26 cellular contexts compared by ENCODE assay signal in the genomic region with DNA sequence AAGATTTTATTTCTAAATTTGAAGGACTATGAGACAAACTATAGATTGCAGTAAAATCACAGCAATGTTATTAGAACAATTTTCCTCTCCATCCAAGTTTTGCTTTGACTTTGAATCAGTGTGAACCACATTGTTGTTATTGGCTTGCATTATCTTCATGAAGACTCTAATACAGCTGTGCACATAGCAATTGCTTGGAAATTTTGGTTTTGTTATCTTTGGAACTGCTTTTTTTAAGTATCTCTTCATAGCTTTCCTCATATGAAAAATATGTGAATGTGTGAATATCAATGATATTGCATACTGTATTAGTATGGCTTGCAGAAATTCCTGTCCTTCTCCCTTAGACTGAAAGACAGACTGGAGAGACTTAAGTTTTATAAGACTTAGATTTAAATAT.
A peak's percentile ranks its signal among the peaks of the same experiment; 100 is the strongest.
DNase-seq lines count a peak whose midpoint lies in the region; ATAC-seq lines count a peak whose summit lies in the region.
"Had no signal": no experiment of that assay in that cellular context is flagged by ENCODE, and none has a peak within 500 bp of the region (broad histone marks: within the 10 kb centered on the region; RNA-seq: fewer than 3 reads in every experiment).

No MANE protein-coding gene starts in this region.

- ATAC-seq in HG03135 (IDR thresholded peaks at IDR 0.05; ENCODE audit: unreplicated experiment) (no peak), GM21619 (IDR thresholded peaks at IDR 0.05; ENCODE audit: unreplicated experiment) (no peak)
- ATAC-seq: GM12878, PC-3 had no signal

- DNase-seq in NCI-H226 = peak; percentile 2
- DNase-seq in astrocyte of the hippocampus (ENCODE audit: low read depth, low spot score) = peak; percentile 8
- peak; percentile 62 for DNase-seq in dedifferentiated amniotic fluid mesenchymal stem cell (ENCODE audit: extremely low spot score)
- DNase-seq in iris pigment epithelial cell (ENCODE audit: low read depth) = peak; percentile 8
- DNase-seq in COLO829 (ENCODE audit: low spot score) = no peak
- no peak for DNase-seq in ureter (ENCODE audit: low spot score)
- DNase-seq: AML-193; C1 segment of cervical spinal cord; Caco-2; CD4-positive, alpha-beta memory T cell; DMS79; EL; GDM1; HCEC 1CT; NCI-H1092 treated with DMSO at 0.1 percent for 48 hours; NCI-H1436 treated with DMSO at 0.1 percent for 48 hours; NCI-H187 treated with DMSO at 0.1 percent for 48 hours; NCI-H446 treated with DMSO at 0.1 percent for 48 hours; NCI-H526; NCI-H82; NK-92 treated with Interleukin-12 subunit alpha and Interleukin-12 subunit beta, amount 100 ng/mL, for 24 hours; PC-3; SK-N-SH had no signal

Comparison
In these comparisons a context has a peak if more than half of its experiments do, and no peak if none do; other contexts are left out.
1. DNase-seq: peak in NCI-H226 (single experiment), astrocyte of the hippocampus (single experiment), dedifferentiated amniotic fluid mesenchymal stem cell (single experiment) and iris pigment epithelial cell (single experiment); none in COLO829 (single experiment) and ureter (single experiment).